Comparison of ENCODE assay signal across 22 cellular contexts in genomic region chr21:15036189-15036588, GRCh38. TPM values are rescaled to one million over a fixed set of nuclear protein-coding genes. Genes with fewer than 3 reads are reported as not detected.
A peak's percentile ranks its signal among the peaks of the same experiment; 100 is the strongest.
DNase-seq lines count a peak whose midpoint lies in the region; ATAC-seq and TF ChIP-seq lines count a peak whose summit lies in the region.
"Had no signal": no experiment of that assay in that cellular context is flagged by ENCODE, and none has a peak within 500 bp of the region (broad histone marks: within the 10 kb centered on the region; RNA-seq: fewer than 3 reads in every experiment).

No MANE protein-coding gene starts in this region.

- H3K9me3 Mint-ChIP-seq in activated T-cell treated with anti-CD3 and anti-CD28 coated beads, Interleukin-2, amount 50 U/mL, for 72 hours = no peaks in the 10 kb centered on the region
- H3K9me3 Mint-ChIP-seq in HFFc6 = peaks cover 5% of the 10 kb centered on the region; the same call in 1 of the 2 replicates
- H3K9me3 Mint-ChIP-seq: IgD-negative memory B cell had no signal

- ATAC-seq in activated T-cell treated with anti-CD3 and anti-CD28 coated beads, Interleukin-2, amount 50 U/mL, for 72 hours (replicated peaks in 1 of 2) = no peak
- no peak for ATAC-seq in HG03095 (IDR thresholded peaks at IDR 0.05; ENCODE audit: unreplicated experiment)
- ATAC-seq: GM12878, Panc1 had no signal

- TF ChIP-seq CTCF in HFFc6 (IDR thresholded peaks at IDR 0.05) = no peak

- peaks cover 38% of the 10 kb centered on the region for H3K4me1 Mint-ChIP-seq in activated T-cell treated with anti-CD3 and anti-CD28 coated beads, Interleukin-2, amount 50 U/mL, for 72 hours (ENCODE audit: low read depth)
- peaks cover 38% of the 10 kb centered on the region for H3K4me1 Mint-ChIP-seq in HFFc6 (ENCODE audit: low read depth)

- H3K4me3 Mint-ChIP-seq in activated T-cell treated with anti-CD3 and anti-CD28 coated beads, Interleukin-2, amount 50 U/mL, for 72 hours = peak overlapping the region in 1 of 2 donors; percentile 25
- no peak overlapping the region for H3K4me3 Mint-ChIP-seq in HFFc6
- H3K4me3 Mint-ChIP-seq: IgD-negative memory B cell had no signal

- peaks cover 0 to 1% of the 10 kb centered on the region in 2 donors for H3K36me3 Mint-ChIP-seq in activated T-cell treated with anti-CD3 and anti-CD28 coated beads, Interleukin-2, amount 50 U/mL, for 72 hours (ENCODE audit: insufficient read depth in 2 of 2)
- peaks cover 33% of the 10 kb centered on the region for H3K36me3 Mint-ChIP-seq in HFFc6 (ENCODE audit: low read depth)

- H3K27me3 Mint-ChIP-seq in activated T-cell treated with anti-CD3 and anti-CD28 coated beads, Interleukin-2, amount 50 U/mL, for 72 hours (ENCODE audit: low read depth) = no peaks in the 10 kb centered on the region
- no peaks in the 10 kb centered on the region for H3K27me3 Mint-ChIP-seq in HFFc6 (ENCODE audit: insufficient read depth)
- H3K27me3 Mint-ChIP-seq: IgD-negative memory B cell had no signal

- DNase-seq in activated T-cell treated with anti-CD3 and anti-CD28 coated beads, Interleukin-2, amount 50 U/mL, for 72 hours = no peak
- no peak for DNase-seq in activated T-cell treated with anti-CD3 and anti-CD28 coated beads, Interleukin-2, amount 50 U/mL, for 1 hour
- no peak for DNase-seq in HFFc6
- DNase-seq in fibroblast of peridontal ligament (ENCODE audit: extremely low read depth) = peak; percentile 53
- no peak for DNase-seq in NCI-H1417 treated with DMSO at 0.1 percent for 48 hours (lab: John Stamatoyannopoulos, UW)
- DNase-seq in midbrain (lab: John Stamatoyannopoulos, UW) = no peak
- DNase-seq: DMS79 treated with DMSO at 0.1 percent for 48 hours, GM23248, MV-4-11, NCI-H1105 treated with DMSO at 0.1 percent for 48 hours, NCI-H1694, NCI-H2081, NCI-H2171, NCI-H345, NCI-H524, NCI-H82, SIG-M5, SK-N-SH had no signal

- H3K27ac Mint-ChIP-seq in activated T-cell treated with anti-CD3 and anti-CD28 coated beads, Interleukin-2, amount 50 U/mL, for 72 hours = peak overlapping the region; percentile 8
- H3K27ac Mint-ChIP-seq in HFFc6 = peak overlapping the region; percentile 20; the same call in 1 of the 2 replicates

RNA-seq across cellular contexts. Expression of gene NRIP1, which starts 28.6 kb away (rescaled TPM):
- 10 to 100 TPM; 14.1 to 18.1 TPM for total RNA-seq in activated T-cell treated with anti-CD3 and anti-CD28 coated beads, Interleukin-2, amount 50 U/mL, for 72 hours
- 10 to 100 TPM; 39.1 to 56.6 (median 52.3) TPM for total RNA-seq in HFFc6 (2021; fragmentation: NEBNext Ultra II Directional; extraction: Animal tissue kit (Norgen Biotek cat#: 25700))
